9 cellular contexts compared by ENCODE assay signal in genomic region chr1:78651247-78651646, GRCh38. TPM values are rescaled to one million over a fixed set of nuclear protein-coding genes. Genes with fewer than 3 reads are reported as not detected.
DNase-seq lines count a peak whose midpoint lies in the region; ATAC-seq and TF ChIP-seq lines count a peak whose summit lies in the region.
"Had no signal": no experiment of that assay in that cellular context is flagged by ENCODE, and none has a peak within 500 bp of the region (broad histone marks: within the 10 kb centered on the region; RNA-seq: fewer than 3 reads in every experiment).

No MANE protein-coding gene starts in this region.

- no peak for TF ChIP-seq CTCF in lower leg skin (IDR thresholded peaks at IDR 0.05)

- POLR2A ChIA-PET in CD8-positive, alpha-beta memory T cell (lab: Charles Lee) = interaction anchor here (1.2 kb wide), 1 partner anchor 30 kb away, joined by 3 read pairs; no protein-coding TSS in a partner anchor

- H3K9me3 ChIP-seq in CD8-positive, alpha-beta memory T cell (ENCODE audit: low read length) = no peaks in the 10 kb centered on the region

- no peaks in the 10 kb centered on the region for H3K27me3 ChIP-seq in CD8-positive, alpha-beta memory T cell (ENCODE audit: insufficient read depth, low read length, poor library complexity, severe bottlenecking)
- H3K27me3 ChIP-seq: cardiac muscle cell had no signal

- peak overlapping the region; percentile 88 to 95 (median 90) for H3K4me3 Mint-ChIP-seq in CD8-positive, alpha-beta memory T cell

- peaks cover 0 to 2% of the 10 kb centered on the region in 2 donors for H3K27me3 Mint-ChIP-seq in CD8-positive, alpha-beta memory T cell

- no peak for TF ChIP-seq POLR2A in lower leg skin (IDR thresholded peaks at IDR 0.05)

- H3K4me1 ChIP-seq in CD8-positive, alpha-beta memory T cell (ENCODE audit: insufficient read depth, low read length) = peaks cover 28% of the 10 kb centered on the region

- H3K27ac ChIP-seq in CD8-positive, alpha-beta memory T cell (ENCODE audit: low read depth, low read length) = no peak overlapping the region
- H3K27ac ChIP-seq: cardiac muscle cell had no signal

- CTCF ChIA-PET in CD8-positive, alpha-beta memory T cell (lab: Charles Lee) = interaction anchor here (1.2 to 1.9 kb wide), 2 partner anchors 21 to 34 kb away, joined by 3 to 4 read pairs; no protein-coding TSS in a partner anchor

- H3K4me3 ChIP-seq in CD8-positive, alpha-beta memory T cell (ENCODE audit: low read length) = peak overlapping the region; percentile 58
- no peak overlapping the region for H3K4me3 ChIP-seq in lower leg skin (ENCODE audit: low read depth, poor library complexity, severe bottlenecking)
- H3K4me3 ChIP-seq: cardiac muscle cell had no signal

- peaks cover 52 to 66% (median 63%) of the 10 kb centered on the region in 3 donors for H3K4me1 Mint-ChIP-seq in CD8-positive, alpha-beta memory T cell

- peak overlapping the region; percentile 64 to 98 (median 91) for H3K27ac Mint-ChIP-seq in CD8-positive, alpha-beta memory T cell

- ATAC-seq in HG02642 (IDR thresholded peaks at IDR 0.05; ENCODE audit: poor library complexity, unreplicated experiment) (peak; percentile 38), GM19397 (IDR thresholded peaks at IDR 0.05; ENCODE audit: unreplicated experiment) (no peak)

- WGBS in lower leg skin, 2 donors = 54 to 63% methylated on average over 12 of the region's 12 CpGs

- H3K36me3 ChIP-seq in CD8-positive, alpha-beta memory T cell (ENCODE audit: insufficient read depth, low read length) = peaks cover 5% of the 10 kb centered on the region
- H3K36me3 ChIP-seq: cardiac muscle cell had no signal

- peaks cover 0 to 30% (median 3%) of the 10 kb centered on the region in 3 donors for H3K36me3 Mint-ChIP-seq in CD8-positive, alpha-beta memory T cell

- H3K9me3 Mint-ChIP-seq in CD8-positive, alpha-beta memory T cell = peaks cover 0 to 6% (median 4%) of the 10 kb centered on the region in 5 donors

- intact Hi-C loops in lower leg skin (cut with DNase I; ENCODE audit: low total_unique reads) = no loop called here

- DNase-seq in CD8-positive, alpha-beta memory T cell = peak in 2 of 5 donors; percentile 34 to 47
- peak; percentile 41 to 46 for DNase-seq in activated T-cell treated with anti-CD3 and anti-CD28 coated beads, Interleukin-2, amount 50 U/mL, for 48 hours
- peak; percentile 9 to 23 for DNase-seq in lung microvascular endothelial cell (ENCODE audit: low read depth in 2 of 2)
- no peak for DNase-seq in kidney glomerular epithelial cell (lab: John Stamatoyannopoulos, UW)
- DNase-seq in LoVo (ENCODE audit: low spot score) = no peak
- DNase-seq in lower leg skin (ENCODE audit: low spot score in 2 of 2) = no peak

RNA-seq across cellular contexts. Expression of gene IFI44, which starts 1.6 kb away (rescaled TPM):
- 1 to 10 TPM; 6.6 to 7.6 TPM for total RNA-seq in CD8-positive, alpha-beta memory T cell
- 29.8 TPM for polyA plus RNA-seq in CD8-positive, alpha-beta memory T cell
- total RNA-seq in lung microvascular endothelial cell (3.2 and 15.0 TPM in 2 replicates), lower leg skin (10 to 100 TPM in 1 of 4 donors, 1 to 10 TPM in 3; 4.4 to 13.1 (median 5.2) TPM)
- total RNA-seq: cardiac muscle cell had no signal
- polyA plus RNA-seq: cardiac muscle cell had no signal

RNA-seq across cellular contexts. Expression of gene IFI44L, which starts 31.0 kb away (rescaled TPM):
- 1 to 10 TPM; 1.4 to 2.3 TPM for total RNA-seq in CD8-positive, alpha-beta memory T cell
- 12.7 TPM for polyA plus RNA-seq in CD8-positive, alpha-beta memory T cell
- total RNA-seq in lung microvascular endothelial cell = under 0.01 and 0.44 TPM in 2 replicates
- total RNA-seq in lower leg skin = 1 to 10 TPM in 3 of 4 donors, under 1 TPM in 1; 0.84 to 3.4 (median 2.3) TPM
- polyA plus RNA-seq: cardiac muscle cell had no signal

Comparison
In these comparisons a context has a peak if more than half of its experiments do, and no peak if none do; other contexts are left out.
1. DNase-seq: peak in activated T-cell treated with anti-CD3 and anti-CD28 coated beads, Interleukin-2, amount 50 U/mL, for 48 hours (2 of 2) and lung microvascular endothelial cell (2 of 2); none in kidney glomerular epithelial cell (single experiment), LoVo (single experiment) and lower leg skin (0 of 2).